ENCODE assay signal across 14 cellular contexts in genomic region chr5:84603557-84604185, GRCh38.
DNase-seq lines count a peak whose midpoint lies in the region; ATAC-seq lines count a peak whose summit lies in the region.
"Had no signal": no experiment of that assay in that cellular context is flagged by ENCODE, and none has a peak within 500 bp of the region (broad histone marks: within the 10 kb centered on the region; RNA-seq: fewer than 3 reads in every experiment).

No MANE protein-coding gene starts in this region.

- H3K27me3 Mint-ChIP-seq in T-helper 17 cell = no peaks in the 10 kb centered on the region
- H3K27me3 Mint-ChIP-seq: activated CD8-positive, alpha-beta memory T cell treated with anti-CD3 and anti-CD28 coated beads, Interleukin-2, amount 10 ng/mL, durations not matched to agents 7 days and 5 days; activated naive CD8-positive, alpha-beta T cell had no signal

- no peak overlapping the region for H3K4me3 Mint-ChIP-seq in T-helper 17 cell
- H3K4me3 Mint-ChIP-seq: activated CD8-positive, alpha-beta memory T cell treated with anti-CD3 and anti-CD28 coated beads, Interleukin-2, amount 10 ng/mL, durations not matched to agents 7 days and 5 days; activated naive CD8-positive, alpha-beta T cell had no signal

- no peak overlapping the region for H3K27ac Mint-ChIP-seq in T-helper 17 cell
- H3K27ac Mint-ChIP-seq: activated CD8-positive, alpha-beta memory T cell treated with anti-CD3 and anti-CD28 coated beads, Interleukin-2, amount 10 ng/mL, durations not matched to agents 7 days and 5 days; activated naive CD8-positive, alpha-beta T cell had no signal

- no peaks in the 10 kb centered on the region for H3K9me3 ChIP-seq in T-helper 17 cell (ENCODE audit: control insufficient read depth, low read length, poor library complexity, severe bottlenecking)
- H3K9me3 ChIP-seq: Caco-2 had no signal

- H3K36me3 Mint-ChIP-seq in T-helper 17 cell (ENCODE audit: low read depth) = no peaks in the 10 kb centered on the region
- H3K36me3 Mint-ChIP-seq: activated CD8-positive, alpha-beta memory T cell treated with anti-CD3 and anti-CD28 coated beads, Interleukin-2, amount 10 ng/mL, durations not matched to agents 7 days and 5 days; activated naive CD8-positive, alpha-beta T cell had no signal

- ATAC-seq in T-helper 17 cell (no peak), GM21360 (IDR thresholded peaks at IDR 0.05; ENCODE audit: unreplicated experiment) (no peak)
- ATAC-seq: activated CD8-positive, alpha-beta memory T cell treated with anti-CD3 and anti-CD28 coated beads, Interleukin-2, amount 10 ng/mL, durations not matched to agents 7 days and 5 days had no signal

- DNase-seq in Daoy (ENCODE audit: low read depth) (peak; percentile 55), MV-4-11 (lab: John Stamatoyannopoulos, UW) (peak; percentile 81), epidermal melanocyte (ENCODE audit: insufficient read length, low spot score) (peak; percentile 53), occipital lobe (lab: John Stamatoyannopoulos, UW) (peak; percentile 3), NCI-H82 treated with DMSO at 0.1 percent for 48 hours (lab: John Stamatoyannopoulos, UW; ENCODE audit: unreplicated experiment) (no peak), T-helper 17 cell (no peak), NCI-H748 (lab: John Stamatoyannopoulos, UW; ENCODE audit: unreplicated experiment) (no peak)
- DNase-seq: activated CD8-positive, alpha-beta memory T cell treated with anti-CD3 and anti-CD28 coated beads, Interleukin-2, amount 10 ng/mL, durations not matched to agents 7 days and 5 days; Caco-2; Karpas-422; stomach; T1000 had no signal

- no peaks in the 10 kb centered on the region for H3K4me1 Mint-ChIP-seq in T-helper 17 cell
- H3K4me1 Mint-ChIP-seq: activated CD8-positive, alpha-beta memory T cell treated with anti-CD3 and anti-CD28 coated beads, Interleukin-2, amount 10 ng/mL, durations not matched to agents 7 days and 5 days had no signal

Comparison
In these comparisons a context has a peak if more than half of its experiments do, and no peak if none do; other contexts are left out.
1. DNase-seq: peak in Daoy (single experiment), MV-4-11 (single experiment), epidermal melanocyte (single experiment) and occipital lobe (single experiment); none in NCI-H82 treated with DMSO at 0.1 percent for 48 hours (single experiment), T-helper 17 cell (0 of 3) and NCI-H748 (single experiment).